Comparison of ENCODE assay signal across 8 cellular contexts in the genomic region with DNA sequence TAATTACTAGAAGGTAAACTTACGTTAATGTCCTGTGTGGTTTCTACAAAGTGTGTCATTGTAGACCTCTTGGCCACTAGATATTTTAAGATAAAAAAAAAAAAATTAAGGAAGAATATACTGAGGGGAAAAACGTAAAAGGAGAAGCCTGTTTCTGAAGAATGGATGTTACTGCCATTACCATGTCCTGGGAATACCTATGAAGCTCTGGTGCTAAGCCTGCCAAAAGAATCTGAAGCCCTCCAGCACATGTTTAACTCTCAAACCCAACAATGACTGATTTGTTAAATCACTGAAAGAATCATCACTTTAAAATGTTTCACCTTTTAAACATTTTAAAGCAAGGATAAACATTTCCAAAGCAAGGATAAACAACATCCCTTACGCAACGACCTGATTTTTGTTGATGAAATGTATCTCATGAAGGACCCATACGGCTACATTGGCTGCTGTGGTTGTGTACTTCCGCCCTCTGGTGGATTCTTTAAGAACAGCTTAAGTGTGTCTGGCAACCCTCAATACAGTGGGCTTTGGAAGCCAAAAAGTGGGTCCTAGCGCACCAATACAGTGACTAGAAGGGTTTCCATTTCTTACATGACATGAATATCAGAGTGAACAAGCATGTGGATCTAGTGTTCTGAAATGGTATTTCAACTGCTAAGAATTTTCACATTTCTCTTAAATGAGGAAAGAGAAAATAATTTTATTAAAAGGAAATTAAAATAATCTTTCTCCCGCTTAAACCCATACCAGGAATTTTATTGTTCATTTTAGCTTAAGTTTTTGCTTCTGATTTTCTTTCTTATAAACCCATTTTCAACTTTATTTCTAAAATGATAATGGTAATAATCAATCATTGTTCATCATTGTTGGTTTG.
A peak's percentile ranks its signal among the peaks of the same experiment; 100 is the strongest.
DNase-seq lines count a peak whose midpoint lies in the region; ATAC-seq, FAIRE-seq and TF ChIP-seq lines count a peak whose summit lies in the region.

No MANE protein-coding gene starts in this region.

- no peak overlapping the region for H3K27ac ChIP-seq in H1 (ENCODE audit: low read depth, low read length)

- no peaks in the 10 kb centered on the region for H4K20me1 ChIP-seq in H1 (replicated peaks in 1 of 2; ENCODE audit: control insufficient read depth in 1 of 2, insufficient read depth in 2 of 2, low read length in 2 of 2)

- no peak overlapping the region for H2BK5ac ChIP-seq in H1 (ENCODE audit: low read depth, low read length)

- no peaks in the 10 kb centered on the region for H3K9me3 ChIP-seq in H1 (ENCODE audit: insufficient read depth in 2 of 2, low read depth in 1 of 2, low read length in 1 of 2)

- H3K4me1 ChIP-seq in H1 (replicated peaks in 1 of 4; ENCODE audit: control insufficient read depth in 3 of 4, insufficient read depth in 4 of 4, low read length in 3 of 4), result no peaks in the 10 kb centered on the region

- no peaks in the 10 kb centered on the region for H3K36me3 ChIP-seq in H1 (ENCODE audit: control insufficient read depth in 2 of 4, insufficient read depth in 4 of 4, low read length in 3 of 4)

- no peak overlapping the region for H4K91ac ChIP-seq in H1 (replicated peaks; ENCODE audit: insufficient read length, low read length)

- no peak overlapping the region for H4K8ac ChIP-seq in H1 (ENCODE audit: extremely low read depth, insufficient read depth, low read length)

- no peak overlapping the region for H4K5ac ChIP-seq in H1 (ENCODE audit: insufficient read length, low read depth, low read length)

- H2BK120ac ChIP-seq in H1 (replicated peaks; ENCODE audit: low read depth, low read length), result no peak overlapping the region

- TF ChIP-seq CTCF in H1 (IDR thresholded peaks at IDR 0.05; ENCODE audit: control extremely low read depth in 1 of 3, insufficient read depth in 1 of 3, low read depth in 1 of 3, low read length in 3 of 3), result peak; percentile 18 to 86 (median 75)

- no peak overlapping the region for H2BK20ac ChIP-seq in H1 (ENCODE audit: low read length)

- peak; percentile 93 to 94 for TF ChIP-seq RAD21 in H1 (IDR thresholded peaks at IDR 0.05 in 1 of 2, conservative IDR thresholded peaks at IDR 0.05 in 1 of 2; ENCODE audit: low read depth in 2 of 2, low read length in 2 of 2)

- no peak overlapping the region for H3K4ac ChIP-seq in H1 (replicated peaks; ENCODE audit: insufficient read length, low read depth, low read length)

- POLR2A ChIA-PET in H1 (lab: Charles Lee; ENCODE audit: partially characterized antibody), result interaction anchor here (0.6 to 1.2 kb wide), 2 partner anchors 35 to 230 kb away, joined by 3 to 4 read pairs; no protein-coding TSS in a partner anchor

- CTCF ChIA-PET in H1 (lab: Charles Lee; ENCODE audit: partially characterized antibody), result interaction anchor here (0.6 to 5.3 kb wide), 25 partner anchors 8 to 1293 kb away, joined by 3 to 72 read pairs (median 4); a partner anchor contains a TSS

- no peak for TF ChIP-seq EP300 in H1 (IDR thresholded peaks at IDR 0.05; ENCODE audit: borderline replicate concordance in 1 of 2, low read depth in 2 of 2, low read length in 2 of 2)

- H3K9ac ChIP-seq in H1 (replicated peaks in 1 of 4; ENCODE audit: extremely low read depth in 1 of 4, low read depth in 3 of 4, low read length in 3 of 4), result no peak overlapping the region

- no peaks in the 10 kb centered on the region for H3K79me1 ChIP-seq in H1 (ENCODE audit: low read depth, low read length)

- H3K23ac ChIP-seq in H1 (ENCODE audit: insufficient read length), result no peak overlapping the region

- ATAC-seq in HG03196 (IDR thresholded peaks at IDR 0.05; ENCODE audit: unreplicated experiment), result peak; percentile 89

- no peaks in the 10 kb centered on the region for H3K23me2 ChIP-seq in H1 (ENCODE audit: low read depth, low read length)

- no peak overlapping the region for H3K56ac ChIP-seq in H1 (replicated peaks; ENCODE audit: insufficient read length, low read depth, low read length)

- H2AK5ac ChIP-seq in H1 (ENCODE audit: low read depth, low read length), result no peak overlapping the region

- no peak overlapping the region for H2AFZ ChIP-seq in H1 (ENCODE audit: low read length)

- peak; percentile 92 for FAIRE-seq in GM19239 (lab: Jason Lieb, UNC)
- FAIRE-seq in H1 (lab: Jason Lieb, UNC), result peak; percentile 97

- H2BK15ac ChIP-seq in H1 (ENCODE audit: low read length), result no peak overlapping the region

- no peaks in the 10 kb centered on the region for H3K79me2 ChIP-seq in H1 (ENCODE audit: control insufficient read depth in 1 of 2, insufficient read depth in 2 of 2, low read length in 2 of 2)

- WGBS in H1 (ENCODE audit: extremely low coverage in 1 of 2, insufficient coverage in 1 of 2, insufficient read length in 1 of 2, insufficient replicate concordance in 2 of 2, low coverage in 1 of 2, low lambda C conversion rate in 2 of 2, missing lambda C conversion rate in 1 of 2), 2 experiments, result 51% methylated on average over 8 of the region's 8 CpGs; no CpG with 5 or more reads in 1 of the 2 experiments

- H3K4me2 ChIP-seq in H1 (ENCODE audit: insufficient read depth in 1 of 2, low read depth in 2 of 2, low read length in 2 of 2), result no peak overlapping the region

- no peak overlapping the region for H3K4me3 ChIP-seq in H1 (ENCODE audit: extremely low read depth in 1 of 4, insufficient read depth in 2 of 4, low read depth in 3 of 4, low read length in 4 of 4)

- DNase-seq in COR-L47 (lab: John Stamatoyannopoulos, UW), result peak; percentile 57
- peak; percentile 30 for DNase-seq in GM19239 (ENCODE audit: insufficient read length, low spot score)
- DNase-seq in NCI-H345 (lab: John Stamatoyannopoulos, UW), result peak; percentile 75
- DNase-seq in activated CD4-positive, alpha-beta T cell treated with anti-CD3 and anti-CD28 coated beads for 4 hours, result peak; percentile 28 to 51
- no peak for DNase-seq in H1 (ENCODE audit: low read depth in 1 of 2, low spot score in 2 of 2)
- peak; percentile 31 for DNase-seq in middle frontal gyrus (ENCODE audit: extremely low spot score, low spot score)
- peak; percentile 59 for DNase-seq in stromal cell of bone marrow (ENCODE audit: low read depth)

- H3K18ac ChIP-seq in H1 (ENCODE audit: extremely low read depth, low read length), result no peak overlapping the region

- no peak overlapping the region for H2BK12ac ChIP-seq in H1 (ENCODE audit: low read depth, low read length)

- H3K27me3 ChIP-seq in H1 (replicated peaks in 1 of 4; ENCODE audit: control insufficient read depth in 3 of 4, extremely low read depth in 1 of 4, insufficient read depth in 3 of 4, low read length in 3 of 4), result no peaks in the 10 kb centered on the region

- no peak for TF ChIP-seq POLR2A in H1 (IDR thresholded peaks at IDR 0.05; ENCODE audit: control extremely low read depth in 1 of 2, low read depth in 2 of 2, low read length in 2 of 2)

- H3K14ac ChIP-seq in H1 (ENCODE audit: insufficient read length), result no peak overlapping the region

TF ChIP-seq in H1, 55 proteins besides CTCF, POLR2A, EP300 and RAD21:
- TF ChIP-seq, protein P1, sequence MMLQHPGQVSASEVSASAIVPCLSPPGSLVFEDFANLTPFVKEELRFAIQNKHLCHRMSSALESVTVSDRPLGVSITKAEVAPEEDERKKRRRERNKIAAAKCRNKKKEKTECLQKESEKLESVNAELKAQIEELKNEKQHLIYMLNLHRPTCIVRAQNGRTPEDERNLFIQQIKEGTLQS (IDR thresholded peaks at IDR 0.05; ENCODE audit: insufficient read depth, low read depth, low read length), result no peak
- TF ChIP-seq SIRT6 (IDR thresholded peaks at IDR 0.05; ENCODE audit: low read length) (no peak), JUN (IDR thresholded peaks at IDR 0.05; ENCODE audit: low read depth, low read length) (no peak), RFX5 (IDR thresholded peaks at IDR 0.05; ENCODE audit: borderline replicate concordance, low read depth, low read length) (no peak), CEBPB (IDR thresholded peaks at IDR 0.05; ENCODE audit: low read depth, low read length) (peak; percentile 95), SIN3A (conservative IDR thresholded peaks at IDR 0.05 in 1 of 2, IDR thresholded peaks at IDR 0.05 in 1 of 2; ENCODE audit: low read depth in 1 of 2, low read length in 2 of 2) (no peak), SP1 (IDR thresholded peaks at IDR 0.05; ENCODE audit: low read depth, low read length) (no peak), ASH2L (IDR thresholded peaks at IDR 0.05; ENCODE audit: low read length) (no peak), CHD1 (IDR thresholded peaks at IDR 0.05; ENCODE audit: low read depth, low read length) (no peak), JUND (IDR thresholded peaks at IDR 0.05; ENCODE audit: low read length) (0 out of 2 replicates have a peak, but pooled peaks have one; percentile 18)
- TF ChIP-seq, protein P2, sequence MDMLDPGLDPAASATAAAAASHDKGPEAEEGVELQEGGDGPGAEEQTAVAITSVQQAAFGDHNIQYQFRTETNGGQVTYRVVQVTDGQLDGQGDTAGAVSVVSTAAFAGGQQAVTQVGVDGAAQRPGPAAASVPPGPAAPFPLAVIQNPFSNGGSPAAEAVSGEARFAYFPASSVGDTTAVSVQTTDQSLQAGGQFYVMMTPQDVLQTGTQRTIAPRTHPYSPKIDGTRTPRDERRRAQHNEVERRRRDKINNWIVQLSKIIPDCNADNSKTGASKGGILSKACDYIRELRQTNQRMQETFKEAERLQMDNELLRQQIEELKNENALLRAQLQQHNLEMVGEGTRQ (IDR thresholded peaks at IDR 0.05; ENCODE audit: low read length), result no peak
TF ChIP-seq in H1: peak in this region for 2.

Comparison
In these comparisons a context has a peak if more than half of its experiments do, and no peak if none do; other contexts are left out.
1. DNase-seq: peak in COR-L47 (single experiment), GM19239 (single experiment), NCI-H345 (single experiment), activated CD4-positive, alpha-beta T cell treated with anti-CD3 and anti-CD28 coated beads for 4 hours (2 of 2), middle frontal gyrus (single experiment) and stromal cell of bone marrow (single experiment); none in H1 (0 of 2).